Comparison of ENCODE assay signal across 8 cellular contexts in genomic region chr11:42770444-42771065, GRCh38.
DNase-seq lines count a peak whose midpoint lies in the region; ATAC-seq and TF ChIP-seq lines count a peak whose summit lies in the region.

No MANE protein-coding gene starts in this region.

- no peaks in the 10 kb centered on the region for H3K27me3 ChIP-seq in BJ (ENCODE audit: control insufficient read depth, insufficient read depth, low read length)
- H3K27me3 ChIP-seq in stomach: no peaks in the 10 kb centered on the region

- H3K9me3 ChIP-seq in stomach: no peaks in the 10 kb centered on the region

- peak; percentile 51 for TF ChIP-seq CTCF in BJ (IDR thresholded peaks at IDR 0.05; ENCODE audit: insufficient read depth, low read depth, low read length)
- TF ChIP-seq CTCF in stomach (IDR thresholded peaks at IDR 0.05): peak in 3 of 7 experiments; percentile 20 to 30 (median 24)

- DNase-seq in BJ (ENCODE audit: low read depth) (no peak), HT-29 (ENCODE audit: low spot score) (peak; percentile 75), astrocyte of the hippocampus (ENCODE audit: low read depth, low spot score) (peak; percentile 68), medulla oblongata (ENCODE audit: extremely low spot score) (peak; percentile 79), stomach (no peak)
- DNase-seq in stimulated activated CD4-positive, alpha-beta T cell treated with anti-CD3 and anti-CD28 coated beads, Interleukin-1b, Interleukin-23, amount 100 ng/mL, for 48 hours: no peak

- no peak for TF ChIP-seq EP300 in stomach (IDR thresholded peaks at IDR 0.05)

- no peak for TF ChIP-seq POLR2A in stomach (IDR thresholded peaks at IDR 0.05)

- POLR2A ChIA-PET in BJ (lab: Charles Lee): no interaction called here

- ATAC-seq in GM18508 (IDR thresholded peaks at IDR 0.05; ENCODE audit: insufficient read depth, unreplicated experiment) (peak; percentile 66), HG03196 (IDR thresholded peaks at IDR 0.05; ENCODE audit: unreplicated experiment) (no peak)

- H3K27ac ChIP-seq in stomach: no peak overlapping the region

- no peaks in the 10 kb centered on the region for H3K4me1 ChIP-seq in stomach

- no peak overlapping the region for H3K4me3 ChIP-seq in BJ (ENCODE audit: low read depth, low read length)
- H3K4me3 ChIP-seq in stomach: no peak overlapping the region

- WGBS in stomach, 5 donors: 6 to 29% (median 20%) methylated on average over 1 of the region's 1 CpG

- H3K36me3 ChIP-seq in BJ (ENCODE audit: control insufficient read depth, insufficient read depth, low read length): no peaks in the 10 kb centered on the region
- no peaks in the 10 kb centered on the region for H3K36me3 ChIP-seq in stomach

- intact Hi-C loops in stomach (cut with DNase I; ENCODE audit: low total_unique reads): no loop called here

- CTCF ChIA-PET in BJ (lab: Yijun Ruan, JAX): interaction anchor here (0.6 to 4.3 kb wide), 2 partner anchors 508 to 512 kb away, joined by 4 to 26 read pairs; no protein-coding TSS in a partner anchor

Comparison
In these comparisons a context has a peak if more than half of its experiments do, and no peak if none do; other contexts are left out.
1. DNase-seq: peak in HT-29 (single experiment), astrocyte of the hippocampus (single experiment) and medulla oblongata (single experiment); none in BJ (single experiment), stomach (single experiment) and stimulated activated CD4-positive, alpha-beta T cell treated with anti-CD3 and anti-CD28 coated beads, Interleukin-1b, Interleukin-23, amount 100 ng/mL, for 48 hours (single experiment).